8 cellular contexts compared by ENCODE assay signal in genomic region chr5:161545701-161546462, GRCh38. TPM values are rescaled to one million over a fixed set of nuclear protein-coding genes. Genes with fewer than 3 reads are reported as not detected.
A peak's percentile ranks its signal among the peaks of the same experiment; 100 is the strongest.
DNase-seq lines count a peak whose midpoint lies in the region; ATAC-seq and TF ChIP-seq lines count a peak whose summit lies in the region.

No MANE protein-coding gene starts in this region.

- peak overlapping the region; percentile 70 for H3K4me3 ChIP-seq in MM.1S (ENCODE audit: low read length)
- peak overlapping the region; percentile 12 for H3K4me3 ChIP-seq in iPS-18c (ENCODE audit: insufficient read depth, low read depth, low read length)
- H3K4me3 ChIP-seq in adrenal gland, result peak overlapping the region in 1 of 4 donors; percentile 82

- H3K27me3 ChIP-seq in MM.1S (replicated peaks; ENCODE audit: insufficient read depth, low read length) (no peaks in the 10 kb centered on the region), adrenal gland (no peaks in the 10 kb centered on the region)

- no peaks in the 10 kb centered on the region for H3K36me3 ChIP-seq in MM.1S (replicated peaks; ENCODE audit: insufficient read depth, low read length)
- no peaks in the 10 kb centered on the region for H3K36me3 ChIP-seq in adrenal gland (replicated peaks in 1 of 2)

- 12 to 15% (median 14%) methylated on average over 13 of the region's 13 CpGs for WGBS in adrenal gland, 4 donors

- H3K9me2 ChIP-seq in MM.1S (replicated peaks; ENCODE audit: insufficient read depth, low read length), result no peaks in the 10 kb centered on the region

- no peaks in the 10 kb centered on the region for H4K20me1 ChIP-seq in MM.1S (ENCODE audit: insufficient read depth, low read length)

- no peaks in the 10 kb centered on the region for H3K79me2 ChIP-seq in MM.1S (ENCODE audit: low read length)

- H2AFZ ChIP-seq in MM.1S (ENCODE audit: low read length), result peak overlapping the region; percentile 93

- H3K4me2 ChIP-seq in MM.1S (ENCODE audit: low read depth, low read length), result peak overlapping the region; percentile 66

- CTCF ChIA-PET in RWPE1 (lab: Yijun Ruan, JAX), result interaction anchor here (0.6 kb wide), 1 partner anchor 235 kb away, joined by 5 read pairs; no protein-coding TSS in a partner anchor

- ATAC-seq in GM18907 (IDR thresholded peaks at IDR 0.05; ENCODE audit: unreplicated experiment), result peak; percentile 10

- TF ChIP-seq CTCF in 22Rv1 (IDR thresholded peaks at IDR 0.05) (no peak), MM.1S (IDR thresholded peaks at IDR 0.05; ENCODE audit: low read length) (no peak), adrenal gland (IDR thresholded peaks at IDR 0.05) (no peak), RWPE1 (conservative IDR thresholded peaks at IDR 0.05; ENCODE audit: low read depth) (no peak)

- 0 out of 2 replicates have a peak, but pooled peaks cover 2% of the 10 kb centered on the region for H3F3A ChIP-seq in MM.1S (ENCODE audit: insufficient read depth, low read length)

- peak overlapping the region; percentile 31; the same call in 1 of the 2 replicates for H3K9ac ChIP-seq in MM.1S (ENCODE audit: low read length)

- intact Hi-C loops in adrenal gland (cut with DNase I), result no loop called here

- peak; percentile 14 for DNase-seq in MM.1S
- DNase-seq in adrenal gland, result no peak
- no peak for DNase-seq in midbrain (lab: John Stamatoyannopoulos, UW)
- no peak for DNase-seq in NCI-H146 (lab: John Stamatoyannopoulos, UW)
- no peak for DNase-seq in RWPE1 (ENCODE audit: low spot score)

- peaks cover 4% of the 10 kb centered on the region; the same call in 1 of the 2 replicates for H3K4me1 ChIP-seq in MM.1S (ENCODE audit: low read length)
- peaks cover 5 to 16% of the 10 kb centered on the region in 2 donors for H3K4me1 ChIP-seq in adrenal gland (replicated peaks in 1 of 2)

- POLR2A ChIA-PET in RWPE1 (lab: Yijun Ruan, JAX; ENCODE audit: low non-redundant PET), result no interaction called here

- H3K9me3 ChIP-seq in MM.1S (replicated peaks; ENCODE audit: insufficient read depth, low read length) (no peaks in the 10 kb centered on the region), iPS-18c (ENCODE audit: control insufficient read depth, insufficient read depth, low read length) (no peaks in the 10 kb centered on the region), adrenal gland (replicated peaks in 1 of 3) (no peaks in the 10 kb centered on the region)

- H3K27ac ChIP-seq in 22Rv1, result peak overlapping the region; percentile 54; the same call in 1 of the 2 replicates
- no peak overlapping the region for H3K27ac ChIP-seq in MM.1S (ENCODE audit: low read length)
- H3K27ac ChIP-seq in adrenal gland, result no peak overlapping the region
- H3K27ac ChIP-seq in RWPE1, result no peak overlapping the region

- TF ChIP-seq POLR2A in adrenal gland (IDR thresholded peaks at IDR 0.05), result no peak

RNA-seq across cellular contexts. Expression of gene GABRB2, which starts 0.6 kb away (rescaled TPM):
- 10 to 100 TPM in 5 of 8 donors, 1 to 10 TPM in 3; 5.6 to 18.1 (median 12.1) TPM for total RNA-seq in adrenal gland
- 1 to 10 TPM in 2 of 3 donors, under 1 TPM in 1; 0.88 to 2.1 (median 1.0) TPM for polyA plus RNA-seq in adrenal gland
